In genomic region chr1:109135940-109136339, GRCh38 we compare ENCODE assay signal across 25 cellular contexts. TPM values are rescaled to one million over a fixed set of nuclear protein-coding genes. Genes with fewer than 3 reads are reported as not detected.
DNase-seq lines count a peak whose midpoint lies in the region; ATAC-seq lines count a peak whose summit lies in the region.
"Had no signal": no experiment of that assay in that cellular context is flagged by ENCODE, and none has a peak within 500 bp of the region (broad histone marks: within the 10 kb centered on the region; RNA-seq: fewer than 3 reads in every experiment).

No MANE protein-coding gene starts in this region.

- H3K4me3 Mint-ChIP-seq in activated T-cell treated with anti-CD3 and anti-CD28 coated beads, Interleukin-2, amount 50 U/mL, for 72 hours: no peak overlapping the region
- H3K4me3 Mint-ChIP-seq: CD8-positive, alpha-beta T cell had no signal

- no peaks in the 10 kb centered on the region for H3K27me3 ChIP-seq in mucosa of rectum (ENCODE audit: control insufficient read depth in 2 of 2, insufficient read depth in 2 of 2, low read length in 2 of 2)
- H3K27me3 ChIP-seq: SJSA1 had no signal

- H3K36me3 Mint-ChIP-seq in activated T-cell treated with anti-CD3 and anti-CD28 coated beads, Interleukin-2, amount 50 U/mL, for 72 hours (ENCODE audit: insufficient read depth in 2 of 2): no peaks in the 10 kb centered on the region
- H3K36me3 Mint-ChIP-seq: CD8-positive, alpha-beta T cell had no signal

- H3K4me3 ChIP-seq in mucosa of rectum (ENCODE audit: low read length in 2 of 2): peak overlapping the region in 1 of 2 donors; percentile 12
- H3K4me3 ChIP-seq: SJSA1 had no signal

- ATAC-seq in activated T-cell treated with anti-CD3 and anti-CD28 coated beads, Interleukin-2, amount 50 U/mL, for 72 hours (replicated peaks in 1 of 2): no peak
- ATAC-seq in stimulated activated naive CD8-positive, alpha-beta T cell treated with anti-CD3 and anti-CD28 coated beads, Interleukin-15, Interleukin-2, amounts not matched to agents 100 U/mL and 50 U/mL, for 24 hours: peak; percentile 57
- ATAC-seq in left lobe of liver: no peak
- ATAC-seq: CD8-positive, alpha-beta T cell; Right ventricle myocardium inferior had no signal

- peaks cover 23% of the 10 kb centered on the region for H3K4me1 Mint-ChIP-seq in activated T-cell treated with anti-CD3 and anti-CD28 coated beads, Interleukin-2, amount 50 U/mL, for 72 hours (ENCODE audit: low read depth)

- H3K9me3 ChIP-seq in mucosa of rectum (ENCODE audit: control insufficient read depth in 2 of 2, low read length in 2 of 2): no peaks in the 10 kb centered on the region
- H3K9me3 ChIP-seq: SJSA1 had no signal

- peak overlapping the region; percentile 58 for H3K27ac Mint-ChIP-seq in activated T-cell treated with anti-CD3 and anti-CD28 coated beads, Interleukin-2, amount 50 U/mL, for 72 hours
- H3K27ac Mint-ChIP-seq: CD8-positive, alpha-beta T cell had no signal

- no peaks in the 10 kb centered on the region for H3K9me3 Mint-ChIP-seq in activated T-cell treated with anti-CD3 and anti-CD28 coated beads, Interleukin-2, amount 50 U/mL, for 72 hours
- H3K9me3 Mint-ChIP-seq: CD8-positive, alpha-beta T cell had no signal

- peak overlapping the region in 1 of 2 donors; percentile 37 for H3K9ac ChIP-seq in mucosa of rectum (ENCODE audit: low read depth in 1 of 2, low read length in 2 of 2)

- H3K4me1 ChIP-seq in mucosa of rectum (ENCODE audit: control insufficient read depth in 2 of 2, insufficient read depth in 2 of 2, low read length in 2 of 2): peaks cover 29 to 54% of the 10 kb centered on the region in 2 donors
- H3K4me1 ChIP-seq: SJSA1 had no signal

- no peaks in the 10 kb centered on the region for H3K27me3 Mint-ChIP-seq in activated T-cell treated with anti-CD3 and anti-CD28 coated beads, Interleukin-2, amount 50 U/mL, for 72 hours (ENCODE audit: low read depth)

- DNase-seq in activated T-cell treated with anti-CD3 and anti-CD28 coated beads, Interleukin-2, amount 50 U/mL, for 72 hours: no peak
- no peak for DNase-seq in activated T-cell treated with anti-CD3 and anti-CD28 coated beads, Interleukin-2, amount 50 U/mL, for 1 hour
- no peak for DNase-seq in stimulated activated naive CD8-positive, alpha-beta T cell treated with anti-CD3 and anti-CD28 coated beads, Interleukin-15, Interleukin-2, amounts not matched to agents 100 U/mL and 50 U/mL, for 24 hours
- DNase-seq in left lobe of liver (ENCODE audit: low spot score) (no peak), HuH-7.5 (ENCODE audit: low spot score) (no peak), MV-4-11 (lab: John Stamatoyannopoulos, UW) (no peak)
- DNase-seq in activated CD8-positive, alpha-beta memory T cell treated with anti-CD3 and anti-CD28 coated beads, Interleukin-2, amount 50 U/mL, for 4 hours: no peak
- DNase-seq: ACHN; C1 segment of cervical spinal cord; CD8-positive, alpha-beta T cell; DND-41; H7; KG1; NCI-H1105; NCI-H146; NCI-H2029 treated with DMSO at 0.1 percent for 48 hours; NCI-H345; NCI-H524; NCI-H774; NK-92 treated with Interleukin-12 subunit alpha and Interleukin-12 subunit beta, amount 100 ng/mL, for 24 hours had no signal

- H3K27ac ChIP-seq in mucosa of rectum (ENCODE audit: low read depth in 2 of 2, low read length in 2 of 2): peak overlapping the region; percentile 87 to 89
- H3K27ac ChIP-seq: 22Rv1, HL-60, SJSA1 had no signal

- H3K36me3 ChIP-seq in mucosa of rectum (ENCODE audit: control insufficient read depth in 2 of 2, insufficient read depth in 2 of 2, low read length in 2 of 2): no peaks in the 10 kb centered on the region
- H3K36me3 ChIP-seq: SJSA1 had no signal

RNA-seq across cellular contexts. Expression of gene ELAPOR1, which starts 22.0 kb away (rescaled TPM):
- total RNA-seq in activated T-cell treated with anti-CD3 and anti-CD28 coated beads, Interleukin-2, amount 50 U/mL, for 72 hours: 10 to 100 TPM in 1 of 2 donors, 1 to 10 TPM in 1; 9.4 to 10.2 TPM
- 0.48 TPM for total RNA-seq in left lobe of liver

RNA-seq across cellular contexts. Expression of gene TMEM167B, which starts 45.4 kb away (rescaled TPM):
- 10 to 100 TPM; 50.2 to 57.1 TPM for total RNA-seq in activated T-cell treated with anti-CD3 and anti-CD28 coated beads, Interleukin-2, amount 50 U/mL, for 72 hours
- 18.9 TPM for total RNA-seq in left lobe of liver
